In genomic region chr3:6326760-6327159, GRCh38 we compare ENCODE assay signal across 19 cellular contexts.
"Had no signal": no experiment of that assay in that cellular context is flagged by ENCODE, and none has a peak within 500 bp of the region (broad histone marks: within the 10 kb centered on the region; RNA-seq: fewer than 3 reads in every experiment).

No MANE protein-coding gene starts in this region.

- H3K27ac ChIP-seq: gastroesophageal sphincter, skin epidermis, tibial artery, uterus had no signal

- FAIRE-seq: colon, islet of Langerhans had no signal

- H3K9me3 ChIP-seq: gastroesophageal sphincter, uterus had no signal

- H3K36me3 ChIP-seq: gastroesophageal sphincter, tibial artery, uterus had no signal

- DNase-seq: activated CD4-positive, alpha-beta memory T cell treated with anti-CD3 and anti-CD28 coated beads for 36 hours; activated CD4-positive, alpha-beta T cell treated with anti-CD3 and anti-CD28 coated beads for 36 hours; activated CD8-positive, alpha-beta memory T cell treated with anti-CD3 and anti-CD28 coated beads, Interleukin-2, amount 10 ng/mL, durations not matched to agents 7 days and 5 days; activated effector memory CD4-positive, alpha-beta T cell treated with Interleukin-2 at 50 U/mL for 16 hours; activated T-cell treated with anti-CD3 and anti-CD28 coated beads, Interleukin-2, amount 50 U/mL, for 1 hour; caudate nucleus; erythroblast; naive thymus-derived CD8-positive, alpha-beta T cell; nucleus accumbens; posterior cingulate gyrus; stimulated activated CD4-positive, alpha-beta T cell treated with anti-CD3 and anti-CD28 coated beads, Interleukin-15, amount 100 ng/mL, for 24 hours; stimulated activated CD4-positive, alpha-beta T cell treated with anti-CD3 and anti-CD28 coated beads, Interleukin-4, amount 100 ng/mL, for 24 hours; stimulated activated naive CD4-positive, alpha-beta T cell; tibial artery; uterus had no signal

- H3K4me1 ChIP-seq: gastroesophageal sphincter, tibial artery, uterus had no signal

- H3K4me3 ChIP-seq: gastroesophageal sphincter, skin epidermis, tibial artery, uterus had no signal

- H3K27me3 ChIP-seq: gastroesophageal sphincter, tibial artery, uterus had no signal
